Comparison of ENCODE assay signal across 3 cellular contexts in the genomic region with DNA sequence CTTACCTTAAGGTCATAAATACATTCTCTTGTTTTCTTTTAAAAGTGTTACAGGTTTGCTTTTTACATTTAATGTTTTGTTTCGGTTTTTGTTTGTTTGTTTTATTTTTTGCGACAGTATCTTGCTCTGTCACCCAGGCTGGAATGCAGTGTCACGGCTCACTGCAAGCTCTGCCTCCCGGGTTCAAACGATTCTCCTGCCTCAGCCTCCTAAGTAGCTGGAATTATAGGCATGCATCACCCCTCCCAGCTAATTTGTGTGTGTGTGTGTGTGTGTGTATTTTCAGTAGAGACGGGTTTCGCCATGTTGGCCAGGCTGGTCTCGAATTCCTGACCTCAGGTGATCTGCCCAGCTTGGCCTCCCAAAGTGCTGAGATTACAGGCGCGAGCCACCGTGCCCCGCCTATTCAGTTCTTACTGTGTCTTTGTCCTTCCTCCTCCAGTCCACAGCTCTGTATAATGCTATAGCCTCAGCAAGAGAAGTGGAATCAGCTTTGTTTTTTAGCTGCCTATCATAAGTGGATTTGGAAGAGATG.
TF ChIP-seq lines count a peak whose summit lies in the region.

No MANE protein-coding gene starts in this region.

TF ChIP-seq in HEK293, 187 proteins besides CTCF, POLR2A, EP300 and RAD21:
- TF ChIP-seq, protein P1, sequence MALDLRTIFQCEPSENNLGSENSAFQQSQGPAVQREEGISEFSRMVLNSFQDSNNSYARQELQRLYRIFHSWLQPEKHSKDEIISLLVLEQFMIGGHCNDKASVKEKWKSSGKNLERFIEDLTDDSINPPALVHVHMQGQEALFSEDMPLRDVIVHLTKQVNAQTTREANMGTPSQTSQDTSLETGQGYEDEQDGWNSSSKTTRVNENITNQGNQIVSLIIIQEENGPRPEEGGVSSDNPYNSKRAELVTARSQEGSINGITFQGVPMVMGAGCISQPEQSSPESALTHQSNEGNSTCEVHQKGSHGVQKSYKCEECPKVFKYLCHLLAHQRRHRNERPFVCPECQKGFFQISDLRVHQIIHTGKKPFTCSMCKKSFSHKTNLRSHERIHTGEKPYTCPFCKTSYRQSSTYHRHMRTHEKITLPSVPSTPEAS (tag by site-specific recombination; IDR thresholded peaks at IDR 0.05), result 0 out of 2 replicates have a peak, but pooled peaks have one; percentile 14
- TF ChIP-seq GLIS1 (tag by site-specific recombination; IDR thresholded peaks at IDR 0.05), result 0 out of 2 replicates have a peak, but pooled peaks have one; percentile 9
TF ChIP-seq in HEK293: peak in this region for 2; not testable (repeated sequence) for 185.

TF ChIP-seq in K562, 482 proteins besides CTCF, POLR2A, EP300 and RAD21:
- TF ChIP-seq ZNF316 (IDR thresholded peaks at IDR 0.05) (peak; percentile 39; the same call in 1 of the 2 replicates), MAFG (tag; conservative IDR thresholded peaks at IDR 0.05) (peak; percentile 20; the same call in 1 of the 2 replicates), C11orf30 (IDR thresholded peaks at IDR 0.05; ENCODE audit: low read depth) (peak; percentile 40; the same call in 1 of the 2 replicates)

TF ChIP-seq in HepG2, 621 proteins besides CTCF, POLR2A, EP300 and RAD21:
- peak; percentile 62 for TF ChIP-seq ZNF460 (CRISPR knock-in tag; IDR thresholded peaks at IDR 0.05; ENCODE audit: borderline replicate concordance)
- TF ChIP-seq, protein P2, sequence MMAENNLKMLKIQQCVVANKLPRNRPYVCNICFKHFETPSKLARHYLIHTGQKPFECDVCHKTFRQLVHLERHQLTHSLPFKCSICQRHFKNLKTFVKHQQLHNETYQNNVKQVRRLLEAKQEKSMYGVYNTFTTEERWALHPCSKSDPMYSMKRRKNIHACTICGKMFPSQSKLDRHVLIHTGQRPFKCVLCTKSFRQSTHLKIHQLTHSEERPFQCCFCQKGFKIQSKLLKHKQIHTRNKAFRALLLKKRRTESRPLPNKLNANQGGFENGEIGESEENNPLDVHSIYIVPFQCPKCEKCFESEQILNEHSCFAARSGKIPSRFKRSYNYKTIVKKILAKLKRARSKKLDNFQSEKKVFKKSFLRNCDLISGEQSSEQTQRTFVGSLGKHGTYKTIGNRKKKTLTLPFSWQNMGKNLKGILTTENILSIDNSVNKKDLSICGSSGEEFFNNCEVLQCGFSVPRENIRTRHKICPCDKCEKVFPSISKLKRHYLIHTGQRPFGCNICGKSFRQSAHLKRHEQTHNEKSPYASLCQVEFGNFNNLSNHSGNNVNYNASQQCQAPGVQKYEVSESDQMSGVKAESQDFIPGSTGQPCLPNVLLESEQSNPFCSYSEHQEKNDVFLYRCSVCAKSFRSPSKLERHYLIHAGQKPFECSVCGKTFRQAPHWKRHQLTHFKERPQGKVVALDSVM (CRISPR knock-in tag; IDR thresholded peaks at IDR 0.05), result peak; percentile 51; the same call in 1 of the 2 replicates
